ENCODE assay signal across 1 cellular context in genomic region chr2:183186766-183187165, GRCh38.
TF ChIP-seq lines count a peak whose summit lies in the region.

No MANE protein-coding gene starts in this region.

TF ChIP-seq in IMR-90, 13 proteins besides CTCF, POLR2A, EP300 and RAD21:
- TF ChIP-seq USF2 (IDR thresholded peaks at IDR 0.05; ENCODE audit: low read depth, low read length) (no peak), MAZ (IDR thresholded peaks at IDR 0.05; ENCODE audit: borderline replicate concordance, low read depth, low read length) (no peak), NFE2L2 (IDR thresholded peaks at IDR 0.05; ENCODE audit: low read depth, low read length) (no peak), FOS (IDR thresholded peaks at IDR 0.05; ENCODE audit: low read depth, low read length) (no peak), MXI1 (IDR thresholded peaks at IDR 0.05; ENCODE audit: borderline replicate concordance, low read depth, low read length) (no peak), CHD1 (IDR thresholded peaks at IDR 0.05; ENCODE audit: low read depth, low read length) (no peak), CEBPB (IDR thresholded peaks at IDR 0.05; ENCODE audit: low read depth, low read length) (no peak), RCOR1 (IDR thresholded peaks at IDR 0.05; ENCODE audit: insufficient replicate concordance, low read length) (no peak), RFX5 (IDR thresholded peaks at IDR 0.05; ENCODE audit: low read depth, low read length) (no peak), BHLHE40 (IDR thresholded peaks at IDR 0.05; ENCODE audit: low read depth, low read length) (no peak), SMC3 (IDR thresholded peaks at IDR 0.05; ENCODE audit: low read depth, low read length) (no peak), MAFK (IDR thresholded peaks at IDR 0.05; ENCODE audit: low read depth, low read length) (no peak)
- TF ChIP-seq, protein P1, sequence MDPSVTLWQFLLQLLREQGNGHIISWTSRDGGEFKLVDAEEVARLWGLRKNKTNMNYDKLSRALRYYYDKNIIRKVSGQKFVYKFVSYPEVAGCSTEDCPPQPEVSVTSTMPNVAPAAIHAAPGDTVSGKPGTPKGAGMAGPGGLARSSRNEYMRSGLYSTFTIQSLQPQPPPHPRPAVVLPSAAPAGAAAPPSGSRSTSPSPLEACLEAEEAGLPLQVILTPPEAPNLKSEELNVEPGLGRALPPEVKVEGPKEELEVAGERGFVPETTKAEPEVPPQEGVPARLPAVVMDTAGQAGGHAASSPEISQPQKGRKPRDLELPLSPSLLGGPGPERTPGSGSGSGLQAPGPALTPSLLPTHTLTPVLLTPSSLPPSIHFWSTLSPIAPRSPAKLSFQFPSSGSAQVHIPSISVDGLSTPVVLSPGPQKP (IDR thresholded peaks at IDR 0.05; ENCODE audit: borderline replicate concordance, low read depth, low read length): no peak
